9 cellular contexts compared by ENCODE assay signal in the genomic region with DNA sequence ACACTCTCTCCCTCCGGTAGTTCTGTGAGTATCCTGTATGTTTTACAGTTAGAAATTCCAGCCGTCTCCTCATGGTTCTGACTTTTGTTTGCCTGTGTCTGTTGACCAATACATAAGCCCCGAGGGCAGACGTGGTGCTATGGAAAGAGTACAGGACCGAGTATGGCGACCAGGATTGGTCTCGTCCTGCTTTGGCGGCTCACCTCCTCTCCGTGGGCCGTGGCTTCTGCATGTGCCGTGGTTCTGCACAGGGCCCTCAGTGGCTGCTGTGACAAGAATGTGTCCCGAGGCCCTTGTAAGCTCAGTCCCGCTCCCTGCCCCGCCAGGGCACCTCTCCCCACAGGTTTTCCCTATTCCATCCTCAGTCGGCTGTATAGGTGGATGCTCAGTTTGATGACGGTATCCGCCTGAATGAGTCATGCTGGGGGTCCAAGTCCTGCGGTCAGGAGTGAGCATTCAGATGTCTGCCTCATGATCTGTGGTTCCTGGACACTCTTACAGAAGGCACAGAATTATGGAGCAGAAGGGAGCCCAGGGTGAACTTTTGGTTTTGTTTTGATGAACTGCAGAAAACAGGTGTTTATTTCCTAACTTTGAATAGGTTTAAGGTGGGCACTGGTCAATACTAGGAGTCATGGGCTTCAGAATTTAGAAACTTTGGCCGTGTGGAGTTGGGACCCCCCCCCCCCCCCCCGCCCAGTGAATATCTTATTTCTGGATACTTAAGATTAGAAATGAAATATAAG. TPM values are rescaled to one million over a fixed set of nuclear protein-coding genes. Genes with fewer than 3 reads are reported as not detected.
DNase-seq lines count a peak whose midpoint lies in the region; ATAC-seq and TF ChIP-seq lines count a peak whose summit lies in the region.
"Had no signal": no experiment of that assay in that cellular context is flagged by ENCODE, and none has a peak within 500 bp of the region (broad histone marks: within the 10 kb centered on the region; RNA-seq: fewer than 3 reads in every experiment).

No MANE protein-coding gene starts in this region.

- in situ Hi-C loops in brain microvascular endothelial cell (cut with HindIII; ENCODE audit: low pct_ligation_motif_present, low sequenced_read_pairs) = no loop called here

- no peak for ATAC-seq in HG03520 (IDR thresholded peaks at IDR 0.05; ENCODE audit: unreplicated experiment)
- ATAC-seq in GM21390 (IDR thresholded peaks at IDR 0.05; ENCODE audit: unreplicated experiment) = no peak
- no peak for ATAC-seq in sciatic nerve

- peak overlapping the region; percentile 66 to 95 (median 86) for H3K27ac Mint-ChIP-seq in IgD-negative memory B cell

- H3K27me3 ChIP-seq in brain microvascular endothelial cell (replicated peaks) = no peaks in the 10 kb centered on the region

- H3K9me3 Mint-ChIP-seq in IgD-negative memory B cell = no peaks in the 10 kb centered on the region

- peaks cover 13 to 22% (median 15%) of the 10 kb centered on the region in 3 donors for H3K4me1 Mint-ChIP-seq in IgD-negative memory B cell

- peaks cover 1% of the 10 kb centered on the region for H3K27me3 Mint-ChIP-seq in IgD-negative memory B cell

- CTCF ChIA-PET in HEK293T (lab: Yijun Ruan, JAX) = no interaction called here

- no peak for TF ChIP-seq CTCF in C4-2B (conservative IDR thresholded peaks at IDR 0.05)
- no peak for TF ChIP-seq CTCF in brain microvascular endothelial cell (IDR thresholded peaks at IDR 0.05; ENCODE audit: low read depth, low read length, missing control alignments)

- peak overlapping the region; percentile 86 to 96 (median 94) for H3K4me3 Mint-ChIP-seq in IgD-negative memory B cell

- POLR2A ChIA-PET in HEK293T (lab: Yijun Ruan, JAX) = interaction anchor here (1.4 kb wide), 1 partner anchor 18 kb away, joined by 6 read pairs; no protein-coding TSS in a partner anchor

- DNase-seq in brain microvascular endothelial cell (peak; percentile 84), lung microvascular endothelial cell (ENCODE audit: low read depth in 2 of 2) (peak; percentile 53 to 76), HEK293T (ENCODE audit: extremely low spot score) (no peak), sciatic nerve (ENCODE audit: low spot score) (no peak)

- H3K27ac ChIP-seq in C4-2B = peak overlapping the region; percentile 86
- peak overlapping the region; percentile 94 for H3K27ac ChIP-seq in brain microvascular endothelial cell

- H3K36me3 ChIP-seq in brain microvascular endothelial cell (replicated peaks) = peaks cover 42% of the 10 kb centered on the region

- intact Hi-C loops in sciatic nerve (cut with DNase I) = no loop called here

- peaks cover 3% of the 10 kb centered on the region for H3K36me3 Mint-ChIP-seq in IgD-negative memory B cell

- peak overlapping the region; percentile 94 for H3K4me3 ChIP-seq in brain microvascular endothelial cell (ENCODE audit: low read depth, low read length)

TF ChIP-seq in HEK293T, 16 proteins besides CTCF, POLR2A, EP300 and RAD21:
- TF ChIP-seq, protein P1, sequence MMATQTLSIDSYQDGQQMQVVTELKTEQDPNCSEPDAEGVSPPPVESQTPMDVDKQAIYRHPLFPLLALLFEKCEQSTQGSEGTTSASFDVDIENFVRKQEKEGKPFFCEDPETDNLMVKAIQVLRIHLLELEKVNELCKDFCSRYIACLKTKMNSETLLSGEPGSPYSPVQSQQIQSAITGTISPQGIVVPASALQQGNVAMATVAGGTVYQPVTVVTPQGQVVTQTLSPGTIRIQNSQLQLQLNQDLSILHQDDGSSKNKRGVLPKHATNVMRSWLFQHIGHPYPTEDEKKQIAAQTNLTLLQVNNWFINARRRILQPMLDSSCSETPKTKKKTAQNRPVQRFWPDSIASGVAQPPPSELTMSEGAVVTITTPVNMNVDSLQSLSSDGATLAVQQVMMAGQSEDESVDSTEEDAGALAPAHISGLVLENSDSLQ (IDR thresholded peaks at IDR 0.05) = no peak
- TF ChIP-seq LEF1 (IDR thresholded peaks at IDR 0.05; ENCODE audit: borderline replicate concordance) = no peak
- no peak for TF ChIP-seq HDGF (IDR thresholded peaks at IDR 0.05; ENCODE audit: borderline replicate concordance)
- no peak for TF ChIP-seq NFRKB (IDR thresholded peaks at IDR 0.05)
- no peak for TF ChIP-seq L3MBTL2 (conservative IDR thresholded peaks at IDR 0.05)
- TF ChIP-seq SUZ12 (IDR thresholded peaks at IDR 0.05) = no peak
- TF ChIP-seq FOXA1 (IDR thresholded peaks at IDR 0.05) = no peak
- no peak for TF ChIP-seq FOXM1 (IDR thresholded peaks at IDR 0.05; ENCODE audit: borderline replicate concordance)
- TF ChIP-seq TARDBP (IDR thresholded peaks at IDR 0.05) = no peak
- TF ChIP-seq ZNF384 (IDR thresholded peaks at IDR 0.05) = no peak
- TF ChIP-seq ELF4 (IDR thresholded peaks at IDR 0.05) = no peak
- TF ChIP-seq CTBP1 (IDR thresholded peaks at IDR 0.05; ENCODE audit: borderline replicate concordance) = no peak
- TF ChIP-seq BHLHE40 (IDR thresholded peaks at IDR 0.05; ENCODE audit: borderline replicate concordance) = no peak
- no peak for TF ChIP-seq FOXK2 (IDR thresholded peaks at IDR 0.05)
- TF ChIP-seq SP1 (IDR thresholded peaks at IDR 0.05) = no peak
- no peak for TF ChIP-seq ARNT (IDR thresholded peaks at IDR 0.05)

RNA-seq across cellular contexts. Expression of gene ARFGAP1, which starts 1.2 kb away (rescaled TPM):
- polyA plus RNA-seq in IgD-negative memory B cell = 12.2 TPM
- 29.2 and 43.1 TPM in 2 replicates for total RNA-seq in lung microvascular endothelial cell
- total RNA-seq in sciatic nerve = 81.6 TPM

RNA-seq across cellular contexts. Expression of gene COL20A1, which starts 19.2 kb away (rescaled TPM):
- polyA plus RNA-seq in IgD-negative memory B cell = not detected
- total RNA-seq in lung microvascular endothelial cell = under 0.01 and 0.20 TPM in 2 replicates
- total RNA-seq in sciatic nerve = 0.22 TPM
- total RNA-seq: T-helper 2 cell treated with Interferon-gamma antibody and Interleukin-4, amounts not matched to agents 100 ng/mL and 5 ng/mL, for 36 hours had no signal

RNA-seq across cellular contexts. Expression of gene NKAIN4, which starts 19.5 kb away (rescaled TPM):
- not detected for polyA plus RNA-seq in IgD-negative memory B cell
- not detected in 2 replicates for total RNA-seq in lung microvascular endothelial cell
- total RNA-seq in sciatic nerve = 3.0 TPM
- total RNA-seq: T-helper 2 cell treated with Interferon-gamma antibody and Interleukin-4, amounts not matched to agents 100 ng/mL and 5 ng/mL, for 36 hours had no signal

RNA-seq across cellular contexts. Expression of gene BIRC7, which starts 38.1 kb away (rescaled TPM):
- not detected for polyA plus RNA-seq in IgD-negative memory B cell
- not detected in 2 replicates for total RNA-seq in lung microvascular endothelial cell
- 26.0 TPM for total RNA-seq in sciatic nerve
- total RNA-seq: T-helper 2 cell treated with Interferon-gamma antibody and Interleukin-4, amounts not matched to agents 100 ng/mL and 5 ng/mL, for 36 hours had no signal

RNA-seq across cellular contexts. Expression of gene YTHDF1, which starts 57.9 kb away (rescaled TPM):
- 17.4 TPM for polyA plus RNA-seq in IgD-negative memory B cell
- total RNA-seq in lung microvascular endothelial cell (12.4 and 16.1 TPM in 2 replicates), sciatic nerve (32.1 TPM)

Comparison
In these comparisons a context has a peak if more than half of its experiments do, and no peak if none do; other contexts are left out.
1. DNase-seq: peak in brain microvascular endothelial cell (single experiment) and lung microvascular endothelial cell (2 of 2); none in HEK293T (single experiment) and sciatic nerve (single experiment).